ENCODE assay signal across 12 cellular contexts in the genomic region with DNA sequence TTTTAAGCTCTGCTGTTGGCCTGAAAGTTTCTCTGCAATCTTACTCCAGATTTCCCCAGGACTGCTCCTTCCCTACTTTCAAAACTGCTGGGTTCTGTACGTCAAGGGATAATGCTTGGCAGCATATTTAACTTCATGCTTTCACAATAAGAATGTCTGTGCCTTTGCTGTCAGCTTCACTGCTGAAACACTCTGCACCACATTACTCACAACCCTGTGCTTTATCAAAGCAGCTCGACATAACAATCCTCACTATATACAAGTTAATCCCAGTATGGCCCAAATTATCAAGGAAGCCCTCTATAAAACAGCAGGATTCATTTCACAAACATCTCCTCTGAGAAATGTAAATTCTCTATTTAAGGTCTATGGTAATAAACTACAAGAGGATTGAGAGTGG. TPM values are rescaled to one million over a fixed set of nuclear protein-coding genes. Genes with fewer than 3 reads are reported as not detected.
A peak's percentile ranks its signal among the peaks of the same experiment; 100 is the strongest.
DNase-seq lines count a peak whose midpoint lies in the region; ATAC-seq and TF ChIP-seq lines count a peak whose summit lies in the region.
"Had no signal": no experiment of that assay in that cellular context is flagged by ENCODE, and none has a peak within 500 bp of the region (broad histone marks: within the 10 kb centered on the region; RNA-seq: fewer than 3 reads in every experiment).

No MANE protein-coding gene starts in this region.

- peaks cover 97% of the 10 kb centered on the region for H4K20me1 ChIP-seq in neural progenitor cell (ENCODE audit: low read depth)

- H3K4me3 ChIP-seq in ACC112 (ENCODE audit: low read depth, low read length): no peak overlapping the region
- no peak overlapping the region for H3K4me3 ChIP-seq in MG63
- H3K4me3 ChIP-seq in fibroblast of mammary gland (ENCODE audit: control insufficient read depth, low read depth, low read length): no peak overlapping the region
- H3K4me3 ChIP-seq in neural progenitor cell: peak overlapping the region; percentile 5
- no peak overlapping the region for H3K4me3 ChIP-seq in tibial nerve
- H3K4me3 ChIP-seq: Peyer's patch had no signal

- H3F3A ChIP-seq in neural progenitor cell (ENCODE audit: low read depth): peaks cover 11% of the 10 kb centered on the region

- H3K79me2 ChIP-seq in ACC112 (ENCODE audit: control insufficient read depth, insufficient read depth, low read length, unreplicated experiment): peaks cover 87% of the 10 kb centered on the region
- peaks cover 100% of the 10 kb centered on the region for H3K79me2 ChIP-seq in neural progenitor cell (ENCODE audit: low read depth)

- H3K4me1 ChIP-seq in ACC112 (ENCODE audit: control insufficient read depth, insufficient read depth, low read length, unreplicated experiment): peaks cover 20% of the 10 kb centered on the region
- H3K4me1 ChIP-seq in neural progenitor cell: peaks cover 26% of the 10 kb centered on the region
- H3K4me1 ChIP-seq in tibial nerve: peaks cover 0 to 94% (median 42%) of the 10 kb centered on the region in 4 donors

- TF ChIP-seq EP300 in tibial nerve (IDR thresholded peaks at IDR 0.05): peak in 1 of 2 donors; percentile 38

- H3K4me1 Mint-ChIP-seq in neural progenitor cell: peaks cover 16% of the 10 kb centered on the region

- no peak for TF ChIP-seq POLR2A in tibial nerve (IDR thresholded peaks at IDR 0.05)

- ATAC-seq in GM21423 (IDR thresholded peaks at IDR 0.05; ENCODE audit: unreplicated experiment): no peak

- H3K9me3 ChIP-seq in MG63: no peaks in the 10 kb centered on the region
- no peaks in the 10 kb centered on the region for H3K9me3 ChIP-seq in neural progenitor cell (ENCODE audit: low read depth)
- H3K9me3 ChIP-seq in tibial nerve: no peaks in the 10 kb centered on the region
- H3K9me3 ChIP-seq: Peyer's patch had no signal

- H3K27ac ChIP-seq in ACC112 (ENCODE audit: low read depth, low read length) (0 out of 2 replicates have a peak overlapping the region, but pooled peaks have one; percentile 3), neural progenitor cell (peak overlapping the region; percentile 82), tibial nerve (peak overlapping the region in 2 of 4 donors; percentile 29 to 73)
- H3K27ac ChIP-seq: Peyer's patch had no signal

- no peak for TF ChIP-seq CTCF in fibroblast of mammary gland (conservative IDR thresholded peaks at IDR 0.05; ENCODE audit: control insufficient read depth, insufficient read depth, low read depth, low read length)
- TF ChIP-seq CTCF in neural progenitor cell (IDR thresholded peaks at IDR 0.05): no peak
- TF ChIP-seq CTCF in tibial nerve (IDR thresholded peaks at IDR 0.05): no peak

- H3K27ac Mint-ChIP-seq in neural progenitor cell: peak overlapping the region; percentile 67

- H2AFZ ChIP-seq in ACC112 (ENCODE audit: low read length, unreplicated experiment) (no peak overlapping the region), neural progenitor cell (replicated peaks) (no peak overlapping the region)

- H3K27me3 ChIP-seq in ACC112 (ENCODE audit: insufficient read depth, low read length): no peaks in the 10 kb centered on the region
- no peaks in the 10 kb centered on the region for H3K27me3 ChIP-seq in MG63
- H3K27me3 ChIP-seq in neural progenitor cell: no peaks in the 10 kb centered on the region
- no peaks in the 10 kb centered on the region for H3K27me3 ChIP-seq in tibial nerve
- H3K27me3 ChIP-seq: Peyer's patch had no signal

- H3K36me3 ChIP-seq in ACC112 (ENCODE audit: insufficient read depth, low read length): peaks cover 8% of the 10 kb centered on the region; the same call in 1 of the 2 replicates
- peaks cover 51% of the 10 kb centered on the region for H3K36me3 ChIP-seq in MG63
- H3K36me3 ChIP-seq in neural progenitor cell: peaks cover 8% of the 10 kb centered on the region
- peaks cover 0 to 31% (median 0%) of the 10 kb centered on the region in 3 donors for H3K36me3 ChIP-seq in tibial nerve
- H3K36me3 ChIP-seq: Peyer's patch had no signal

- H3K4me2 ChIP-seq in neural progenitor cell: peak overlapping the region; percentile 63

- no peak overlapping the region for H3K4me3 Mint-ChIP-seq in neural progenitor cell

- no peaks in the 10 kb centered on the region for H3K27me3 Mint-ChIP-seq in neural progenitor cell (ENCODE audit: insufficient read depth, low read depth)

- WGBS in tibial nerve, 2 donors: 10 to 25% methylated on average over 2 of the region's 2 CpGs

- DNase-seq in MG63 (peak; percentile 68), fibroblast of mammary gland (ENCODE audit: low read depth) (peak; percentile 91), neural progenitor cell (ENCODE audit: low spot score) (no peak), DMS79 (lab: John Stamatoyannopoulos, UW) (no peak), tibial nerve (ENCODE audit: low spot score in 2 of 2) (no peak)
- no peak for DNase-seq in stimulated activated CD4-positive, alpha-beta T cell treated with anti-CD3 and anti-CD28 coated beads, Interleukin-1b, Interleukin-23, amount 100 ng/mL, for 48 hours
- DNase-seq: ACHN, GDM1, GOT3, Peyer's patch had no signal

- no peak overlapping the region for H3K9ac ChIP-seq in neural progenitor cell

- H3K36me3 Mint-ChIP-seq in neural progenitor cell: peaks cover 26% of the 10 kb centered on the region

- no peaks in the 10 kb centered on the region for H3K9me3 Mint-ChIP-seq in neural progenitor cell

RNA-seq across cellular contexts. Expression of gene LATS2, which starts 17.5 kb away (rescaled TPM):
- 8.2 and 10.6 TPM in 2 replicates for total RNA-seq in MG63 (2014; rRNA removed; shearing (Covaris generic); ENCODE audit: low replicate concordance)
- total RNA-seq in neural progenitor cell (ENCODE audit: low replicate concordance) (15.2 and 18.4 TPM in 2 replicates), tibial nerve (10 to 100 TPM; 40.2 to 49.4 (median 42.3) TPM)

Comparison
In these comparisons a context has a peak if more than half of its experiments do, and no peak if none do; other contexts are left out.
1. DNase-seq: peak in MG63 (single experiment) and fibroblast of mammary gland (single experiment); none in neural progenitor cell (single experiment), DMS79 (single experiment), tibial nerve (0 of 2) and stimulated activated CD4-positive, alpha-beta T cell treated with anti-CD3 and anti-CD28 coated beads, Interleukin-1b, Interleukin-23, amount 100 ng/mL, for 48 hours (single experiment).